Comparison of ENCODE assay signal across 1 cellular context in genomic region chr14:32361674-32362073, GRCh38.
TF ChIP-seq lines count a peak whose summit lies in the region.

No MANE protein-coding gene starts in this region.

TF ChIP-seq in GM23338, 12 proteins besides CTCF, POLR2A, EP300 and RAD21 (continued from another document):
- TF ChIP-seq ZNF462 (CRISPR knock-in tag; IDR thresholded peaks at IDR 0.05) (no peak), CREB1 (CRISPR knock-in tag; IDR thresholded peaks at IDR 0.05; ENCODE audit: low read depth) (no peak), EZH2phosphoT487 (IDR thresholded peaks at IDR 0.05; ENCODE audit: unreplicated experiment) (no peak), ETS1 (IDR thresholded peaks at IDR 0.05) (no peak), NANOG (IDR thresholded peaks at IDR 0.05; ENCODE audit: borderline replicate concordance) (no peak)
